Comparison of ENCODE assay signal across 8 cellular contexts in the genomic region with DNA sequence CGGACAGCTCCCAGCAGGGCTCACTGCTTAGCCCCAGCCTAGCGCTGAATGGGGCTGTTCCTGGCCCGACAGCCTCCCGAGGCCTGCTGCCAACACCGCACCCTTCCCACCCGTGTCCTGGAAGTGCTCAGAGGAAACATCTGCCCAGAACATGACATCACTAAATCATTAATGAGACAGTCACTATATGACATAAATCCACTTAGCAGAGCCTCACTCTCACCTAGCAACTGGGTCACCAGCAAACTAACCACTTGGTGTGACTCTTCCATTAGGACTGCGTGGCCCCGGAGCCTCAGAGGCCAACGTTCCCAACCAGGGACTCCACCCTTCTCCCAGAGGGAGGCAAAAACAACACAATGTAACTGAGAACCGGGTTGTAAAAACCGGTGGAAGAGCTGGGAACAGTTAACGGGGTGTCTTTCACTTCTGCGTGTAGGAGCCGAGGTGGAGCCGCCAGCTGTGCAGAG. TPM values are rescaled to one million over a fixed set of nuclear protein-coding genes. Genes with fewer than 3 reads are reported as not detected.
A peak's percentile ranks its signal among the peaks of the same experiment; 100 is the strongest.
DNase-seq lines count a peak whose midpoint lies in the region; ATAC-seq and TF ChIP-seq lines count a peak whose summit lies in the region.
"Not testable (repeated sequence)": the region's sequence is repeated elsewhere in the genome, so short reads cannot be mapped to it uniquely, and the experiment has no call there.

No MANE protein-coding gene starts in this region.

- TF ChIP-seq CTCF in glutamatergic neuron (IDR thresholded peaks at IDR 0.05; ENCODE audit: partially characterized antibody, unreplicated experiment); left lung (IDR thresholded peaks at IDR 0.05); progenitor cell of endocrine pancreas (IDR thresholded peaks at IDR 0.05; ENCODE audit: unreplicated experiment); upper lobe of left lung (IDR thresholded peaks at IDR 0.05): not testable (repeated sequence)

- TF ChIP-seq POLR2A in upper lobe of left lung (IDR thresholded peaks at IDR 0.05) = not testable (repeated sequence)

- H3K4me1 ChIP-seq in left lung, upper lobe of left lung: not testable (repeated sequence)

- H3K27ac Mint-ChIP-seq in glutamatergic neuron (ENCODE audit: unreplicated experiment) (peak overlapping the region; percentile 25), progenitor cell of endocrine pancreas (peak overlapping the region; percentile 63)

- H3K9me3 ChIP-seq in left lung, upper lobe of left lung: not testable (repeated sequence)

- 53 to 62% methylated on average over 7 to 15 of the region's 15 CpGs for WGBS in upper lobe of left lung, 2 donors

- not testable (repeated sequence) for H3K27me3 ChIP-seq in left lung, upper lobe of left lung

- in situ Hi-C loops in Caki2 (cut with HindIII; ENCODE audit: low pct_unique_long_range_greater_than_20kb, low sequenced_read_pairs) = not testable (repeated sequence)

- H3K4me1 Mint-ChIP-seq in glutamatergic neuron (ENCODE audit: low read depth, unreplicated experiment); progenitor cell of endocrine pancreas (ENCODE audit: low read depth): not testable (repeated sequence)

- ATAC-seq in left lung (peak; percentile 52), upper lobe of left lung (ENCODE audit: low FRiP score in 2 of 2) (peak; percentile 84 to 90)

- not testable (repeated sequence) for H3K4me3 Mint-ChIP-seq in glutamatergic neuron (ENCODE audit: unreplicated experiment); progenitor cell of endocrine pancreas (ENCODE audit: low read depth)

- DNase-seq in Caki2 (ENCODE audit: low read depth) (peak; percentile 84), LHCN-M2 (ENCODE audit: low read depth) (peak; percentile 85), T1000 (lab: John Stamatoyannopoulos, UW) (peak; percentile 25), dermis microvascular lymphatic vessel endothelial cell (ENCODE audit: low read depth in 2 of 2) (peak; percentile 95 to 97), glutamatergic neuron (peak; percentile 31), upper lobe of left lung (peak; percentile 36 to 85)
- not testable (repeated sequence) for DNase-seq in left lung; progenitor cell of endocrine pancreas (ENCODE audit: low spot score, unreplicated experiment)

- not testable (repeated sequence) for H3K27ac ChIP-seq in left lung
- peak overlapping the region in 2 of 4 donors; percentile 40 to 78 for H3K27ac ChIP-seq in upper lobe of left lung

- intact Hi-C loops in left lung (cut with DNase I) = loop anchor here in 1 of 2 donors (10.0 kb wide), 1 partner anchor 172 kb away; no protein-coding TSS in a partner anchor

- not testable (repeated sequence) for H3K36me3 ChIP-seq in left lung, upper lobe of left lung

- H3K36me3 Mint-ChIP-seq in glutamatergic neuron (ENCODE audit: unreplicated experiment); progenitor cell of endocrine pancreas (ENCODE audit: insufficient read depth): not testable (repeated sequence)

- TF ChIP-seq EP300 in upper lobe of left lung (IDR thresholded peaks at IDR 0.05) = peak in 2 of 4 donors; percentile 41 to 55

- not testable (repeated sequence) for H3K27me3 Mint-ChIP-seq in glutamatergic neuron (ENCODE audit: unreplicated experiment); progenitor cell of endocrine pancreas

- H3K9me3 Mint-ChIP-seq in glutamatergic neuron (ENCODE audit: unreplicated experiment); progenitor cell of endocrine pancreas (ENCODE audit: low read depth): not testable (repeated sequence)

- not testable (repeated sequence) for H3K4me3 ChIP-seq in left lung, upper lobe of left lung

RNA-seq across cellular contexts. Expression of a gene that starts 21.4 kb away (rescaled TPM):
- 145 and 175 TPM in 2 replicates for total RNA-seq in Caki2 (2014; rRNA removed; shearing (Covaris generic); ENCODE audit: low replicate concordance)
- total RNA-seq in LHCN-M2 (2014; rRNA removed) = 66.3 and 66.8 TPM in 2 replicates
- 44.8 TPM for polyA plus RNA-seq in LHCN-M2 (2012)
- total RNA-seq in dermis microvascular lymphatic vessel endothelial cell = 68.0 and 85.1 TPM in 2 replicates
- 47.3 TPM for total RNA-seq in glutamatergic neuron (ENCODE audit: unreplicated experiment)
- 100 to 1,000 TPM; 119 to 149 TPM for total RNA-seq in left lung
- 53.9 and 61.0 TPM in 2 replicates for total RNA-seq in progenitor cell of endocrine pancreas
- total RNA-seq in upper lobe of left lung = 100 to 1,000 TPM; 120 to 186 (median 151) TPM

RNA-seq across cellular contexts. Expression of a gene that starts 52.9 kb away (rescaled TPM):
- total RNA-seq in Caki2 (2014; rRNA removed; shearing (Covaris generic); ENCODE audit: low replicate concordance) = 7.2 and 13.0 TPM in 2 replicates
- 13.1 and 13.5 TPM in 2 replicates for total RNA-seq in LHCN-M2 (2014; rRNA removed)
- polyA plus RNA-seq in LHCN-M2 (2012) = 17.1 TPM
- total RNA-seq in dermis microvascular lymphatic vessel endothelial cell = 8.2 and 10.9 TPM in 2 replicates
- 22.0 TPM for total RNA-seq in glutamatergic neuron (ENCODE audit: unreplicated experiment)
- 1 to 10 TPM; 5.3 to 6.0 TPM for total RNA-seq in left lung
- 11.9 and 12.4 TPM in 2 replicates for total RNA-seq in progenitor cell of endocrine pancreas
- total RNA-seq in upper lobe of left lung = 1 to 10 TPM; 1.0 to 5.7 (median 4.8) TPM
